8 cellular contexts compared by ENCODE assay signal in genomic region chr13:98570929-98571372, GRCh38. TPM values are rescaled to one million over a fixed set of nuclear protein-coding genes. Genes with fewer than 3 reads are reported as not detected.
DNase-seq lines count a peak whose midpoint lies in the region; ATAC-seq and TF ChIP-seq lines count a peak whose summit lies in the region.

No MANE protein-coding gene starts in this region.

- ATAC-seq in GM18499 (IDR thresholded peaks at IDR 0.05; ENCODE audit: insufficient read depth, unreplicated experiment) (peak; percentile 89), GM21737 (IDR thresholded peaks at IDR 0.05; ENCODE audit: unreplicated experiment) (peak; percentile 83)
- ATAC-seq in activated T-cell treated with anti-CD3 and anti-CD28 coated beads, Interleukin-2, amount 50 U/mL, for 4 hours: peak; percentile 42 to 51

- intact Hi-C loops in spleen (cut with DNase I; ENCODE audit: low total_unique reads): loop anchor here (10.0 kb wide), 1 partner anchor 96 kb away; no protein-coding TSS in a partner anchor

- H3K36me3 ChIP-seq in cardiac muscle cell (no peaks in the 10 kb centered on the region), spleen (no peaks in the 10 kb centered on the region)

- H3K9me3 ChIP-seq in cardiac muscle cell (ENCODE audit: low read depth): no peaks in the 10 kb centered on the region
- no peaks in the 10 kb centered on the region for H3K9me3 ChIP-seq in spleen

- H3K4me1 Mint-ChIP-seq in activated T-cell treated with anti-CD3 and anti-CD28 coated beads, Interleukin-2, amount 50 U/mL, for 4 hours (ENCODE audit: low read depth): peaks cover 92% of the 10 kb centered on the region

- peaks cover 21% of the 10 kb centered on the region for H3K36me3 Mint-ChIP-seq in activated T-cell treated with anti-CD3 and anti-CD28 coated beads, Interleukin-2, amount 50 U/mL, for 4 hours (ENCODE audit: insufficient read depth)

- H3K27ac ChIP-seq in cardiac muscle cell (peak overlapping the region; percentile 45), spleen (peak overlapping the region; percentile 59 to 97 (median 80))

- peaks cover 43% of the 10 kb centered on the region for H3K4me1 ChIP-seq in cardiac muscle cell (ENCODE audit: low read depth)
- peaks cover 69 to 100% (median 93%) of the 10 kb centered on the region in 6 donors for H3K4me1 ChIP-seq in spleen

- H3K9me3 Mint-ChIP-seq in activated T-cell treated with anti-CD3 and anti-CD28 coated beads, Interleukin-2, amount 50 U/mL, for 4 hours: no peaks in the 10 kb centered on the region

- peak overlapping the region; percentile 89 for H3K4me3 Mint-ChIP-seq in activated T-cell treated with anti-CD3 and anti-CD28 coated beads, Interleukin-2, amount 50 U/mL, for 4 hours

- 21 to 50% (median 34%) methylated on average over 9 to 10 of the region's 10 CpGs for WGBS in spleen, 5 donors

- TF ChIP-seq POLR2A in spleen (IDR thresholded peaks at IDR 0.05): no peak

- no peak for TF ChIP-seq CTCF in cardiac muscle cell (IDR thresholded peaks at IDR 0.05; ENCODE audit: low read depth, low read length)
- TF ChIP-seq CTCF in spleen (IDR thresholded peaks at IDR 0.05 in 8 of 11, conservative IDR thresholded peaks at IDR 0.05 in 3 of 11): no peak

- peak; percentile 49 for DNase-seq in Jurkat, Clone E6-1 (ENCODE audit: low read depth, low spot score)
- no peak for DNase-seq in activated T-cell treated with anti-CD3 and anti-CD28 coated beads, Interleukin-2, amount 50 U/mL, for 4 hours
- DNase-seq in cardiac muscle cell (ENCODE audit: low read depth in 1 of 2, low spot score in 1 of 2): no peak
- DNase-seq in spleen: no peak
- DNase-seq in DMS 273 (lab: John Stamatoyannopoulos, UW; ENCODE audit: unreplicated experiment): no peak
- DNase-seq in mesenteric fat pad (ENCODE audit: low spot score): no peak

- no peaks in the 10 kb centered on the region for H3K27me3 ChIP-seq in cardiac muscle cell
- no peaks in the 10 kb centered on the region for H3K27me3 ChIP-seq in spleen (replicated peaks in 1 of 7)

- peak overlapping the region; percentile 15 for H3K4me3 ChIP-seq in Jurkat, Clone E6-1 (ENCODE audit: low read length)
- H3K4me3 ChIP-seq in cardiac muscle cell (no peak overlapping the region), spleen (peak overlapping the region in 6 of 8 donors; percentile 10 to 64 (median 29))

- no peaks in the 10 kb centered on the region for H3K27me3 Mint-ChIP-seq in activated T-cell treated with anti-CD3 and anti-CD28 coated beads, Interleukin-2, amount 50 U/mL, for 4 hours (ENCODE audit: low read depth)

RNA-seq across cellular contexts. Expression of gene STK24, which starts 6.0 kb away (rescaled TPM):
- polyA plus RNA-seq in Jurkat, Clone E6-1 (2012; ENCODE audit: insufficient read depth, insufficient read length): 80.0 TPM
- 100 to 1,000 TPM; 135 to 152 (median 142) TPM for total RNA-seq in activated T-cell treated with anti-CD3 and anti-CD28 coated beads, Interleukin-2, amount 50 U/mL, for 4 hours
- total RNA-seq in cardiac muscle cell: 76.7 and 83.3 TPM in 2 replicates
- 98.0 and 114 TPM in 2 replicates for polyA plus RNA-seq in cardiac muscle cell
- total RNA-seq in spleen: 100 to 1,000 TPM in 3 of 7 donors, 10 to 100 TPM in 4; 87.5 to 132 (median 99.7) TPM
- polyA plus RNA-seq in spleen: 10 to 100 TPM; 36.5 to 49.3 (median 47.4) TPM
- 62.7 TPM for total RNA-seq in mesenteric fat pad
